ENCODE assay signal across 21 cellular contexts in the genomic region with DNA sequence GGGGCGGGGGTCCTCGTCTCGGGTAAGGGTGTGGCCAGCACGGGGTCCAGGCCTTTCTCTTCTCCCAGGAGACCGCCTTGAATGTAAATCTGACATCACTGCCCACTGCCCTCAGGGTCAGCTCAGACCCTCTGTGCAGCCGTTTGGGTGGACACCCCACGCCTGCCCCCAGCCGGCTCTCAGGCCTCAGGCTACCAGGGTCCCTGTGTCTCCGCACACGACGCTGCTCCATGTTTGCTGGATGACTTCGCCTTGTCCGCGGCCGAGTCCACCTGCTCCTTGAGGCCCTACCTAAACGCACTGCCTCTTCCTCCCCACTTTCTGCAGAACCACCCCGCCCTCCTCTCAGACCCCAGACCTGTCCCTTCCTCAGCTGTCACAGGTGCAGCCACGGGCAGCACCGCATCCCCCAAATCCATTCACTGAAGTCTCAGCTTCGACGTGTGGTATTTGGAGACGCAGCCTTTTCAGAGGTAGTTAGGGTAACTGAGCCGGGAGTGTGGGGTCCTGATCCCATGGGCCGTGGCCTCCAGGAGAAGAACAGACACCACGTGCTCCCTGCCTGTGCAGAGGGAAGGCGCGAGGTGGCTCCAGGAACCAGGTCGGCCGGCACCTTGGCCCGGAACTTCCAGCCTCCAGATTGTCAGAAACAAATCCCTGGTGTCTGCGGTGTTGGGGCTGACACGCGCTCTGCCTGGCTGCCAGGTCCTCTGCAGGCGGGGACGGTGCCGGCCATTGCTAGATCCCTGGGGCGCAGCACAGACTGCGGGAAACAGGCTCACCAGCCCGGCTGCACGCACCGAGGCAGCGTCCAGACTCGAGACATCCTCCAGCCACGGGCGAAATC.
A peak's percentile ranks its signal among the peaks of the same experiment; 100 is the strongest.
DNase-seq lines count a peak whose midpoint lies in the region; ATAC-seq and TF ChIP-seq lines count a peak whose summit lies in the region.
"Had no signal": no experiment of that assay in that cellular context is flagged by ENCODE, and none has a peak within 500 bp of the region (broad histone marks: within the 10 kb centered on the region; RNA-seq: fewer than 3 reads in every experiment).

No MANE protein-coding gene starts in this region.

- H3K36me3 Mint-ChIP-seq in nephron progenitor cell (ENCODE audit: low read depth), result no peaks in the 10 kb centered on the region
- H3K36me3 Mint-ChIP-seq: activated naive CD8-positive, alpha-beta T cell treated with anti-CD3 and anti-CD28 coated beads for 36 hours; immature natural killer cell had no signal

- no TSS peak for BruUV-seq in OCI-LY7 (replicated peaks; lab: Mats Ljungman, UMichigan)

- TF ChIP-seq CTCF in right atrium auricular region (IDR thresholded peaks at IDR 0.05) (no peak), colonic mucosa (IDR thresholded peaks at IDR 0.05) (no peak), nephron progenitor cell (IDR thresholded peaks at IDR 0.05) (no peak), OCI-LY7 (conservative IDR thresholded peaks at IDR 0.05; ENCODE audit: low read length) (no peak)

- CTCF ChIA-PET in OCI-LY7 (lab: Charles Lee; ENCODE audit: unreplicated experiment), result no interaction called here

- H3K4me3 ChIP-seq in right atrium auricular region, result no peak overlapping the region
- no peak overlapping the region for H3K4me3 ChIP-seq in colonic mucosa
- no peak overlapping the region for H3K4me3 ChIP-seq in OCI-LY7 (ENCODE audit: low read depth, low read length, poor library complexity, severe bottlenecking)
- H3K4me3 ChIP-seq: GM23338 had no signal

- DNase-seq in right atrium auricular region (ENCODE audit: low spot score), result peak; percentile 49
- no peak for DNase-seq in left cardiac atrium
- DNase-seq in colonic mucosa, result peak; percentile 15
- no peak for DNase-seq in nephron progenitor cell
- no peak for DNase-seq in ureter (ENCODE audit: low spot score)
- no peak for DNase-seq in activated naive CD4-positive, alpha-beta T cell (lab: John Stamatoyannopoulos, UW)
- DNase-seq in OCI-LY7 (ENCODE audit: low spot score), result no peak
- DNase-seq: activated naive CD8-positive, alpha-beta T cell treated with anti-CD3 and anti-CD28 coated beads for 36 hours; C1 segment of cervical spinal cord; central memory CD4-positive, alpha-beta T cell; erythroblast; foreskin keratinocyte; immature natural killer cell; NCI-H1436; NCI-H510A treated with DMSO at 0.1 percent for 48 hours; occipital lobe; RPMI8226; T-helper 9 cell had no signal

- H3K9me2 ChIP-seq in OCI-LY7 (ENCODE audit: insufficient read depth, low read length), result no peaks in the 10 kb centered on the region

- no peak overlapping the region for H3K4me2 ChIP-seq in OCI-LY7 (ENCODE audit: low read length)
- H3K4me2 ChIP-seq: GM23338 had no signal

- H3K9me3 Mint-ChIP-seq in nephron progenitor cell, result no peaks in the 10 kb centered on the region
- H3K9me3 Mint-ChIP-seq: activated naive CD8-positive, alpha-beta T cell treated with anti-CD3 and anti-CD28 coated beads for 36 hours; GM23338; IgD-negative memory B cell; immature natural killer cell had no signal

- H3K27ac Mint-ChIP-seq in nephron progenitor cell, result peak overlapping the region; percentile 89
- H3K27ac Mint-ChIP-seq: activated naive CD8-positive, alpha-beta T cell treated with anti-CD3 and anti-CD28 coated beads for 36 hours; GM23338; IgD-negative memory B cell; immature natural killer cell had no signal

- peaks cover 25% of the 10 kb centered on the region for H3K4me1 Mint-ChIP-seq in nephron progenitor cell
- H3K4me1 Mint-ChIP-seq: activated naive CD8-positive, alpha-beta T cell treated with anti-CD3 and anti-CD28 coated beads for 36 hours; immature natural killer cell had no signal

- intact Hi-C loops in left cardiac atrium (cut with DNase I), result loop anchor here (5.0 to 10.0 kb wide), 2 partner anchors 92 to 270 kb away; no protein-coding TSS in a partner anchor
- intact Hi-C loops in colonic mucosa (cut with DNase I), result loop anchor here (5.0 kb wide), 1 partner anchor 275 kb away; no protein-coding TSS in a partner anchor
- intact Hi-C loops in OCI-LY7 (cut with micrococcal nuclease; ENCODE audit: unreplicated experiment), result no loop called here

- H3K79me2 ChIP-seq in OCI-LY7 (ENCODE audit: insufficient read depth, low read depth, low read length), result no peaks in the 10 kb centered on the region

- no peaks in the 10 kb centered on the region for H4K20me1 ChIP-seq in OCI-LY7 (ENCODE audit: insufficient read depth, low read length)

- peaks cover 0 to 30% of the 10 kb centered on the region in 2 donors for H3K4me1 ChIP-seq in right atrium auricular region
- no peaks in the 10 kb centered on the region for H3K4me1 ChIP-seq in colonic mucosa
- H3K4me1 ChIP-seq in OCI-LY7 (ENCODE audit: insufficient read depth, low read length, poor library complexity, severe bottlenecking), result no peaks in the 10 kb centered on the region
- H3K4me1 ChIP-seq: foreskin keratinocyte had no signal

- H3K27ac ChIP-seq in right atrium auricular region, result no peak overlapping the region
- no peak overlapping the region for H3K27ac ChIP-seq in colonic mucosa
- H3K27ac ChIP-seq in OCI-LY7 (ENCODE audit: low read depth, low read length, poor library complexity, severe bottlenecking), result no peak overlapping the region
- H3K27ac ChIP-seq: foreskin keratinocyte had no signal

- no peaks in the 10 kb centered on the region for H3K27me3 ChIP-seq in right atrium auricular region
- peaks cover 6% of the 10 kb centered on the region for H3K27me3 ChIP-seq in colonic mucosa

- H3K4me3 Mint-ChIP-seq in nephron progenitor cell, result no peak overlapping the region
- H3K4me3 Mint-ChIP-seq: activated naive CD8-positive, alpha-beta T cell treated with anti-CD3 and anti-CD28 coated beads for 36 hours; GM23338; immature natural killer cell had no signal

- no peaks in the 10 kb centered on the region for H3K9me3 ChIP-seq in right atrium auricular region
- H3K9me3 ChIP-seq in colonic mucosa, result no peaks in the 10 kb centered on the region
- H3K9me3 ChIP-seq in OCI-LY7 (ENCODE audit: low read length), result no peaks in the 10 kb centered on the region

- peaks cover 24% of the 10 kb centered on the region for H3K27me3 Mint-ChIP-seq in nephron progenitor cell (ENCODE audit: low read depth, poor library complexity)

- no peaks in the 10 kb centered on the region for H3K36me3 ChIP-seq in right atrium auricular region
- H3K36me3 ChIP-seq in colonic mucosa, result no peaks in the 10 kb centered on the region
- H3K36me3 ChIP-seq in OCI-LY7 (ENCODE audit: insufficient read depth, low read length), result no peaks in the 10 kb centered on the region

- no peak overlapping the region for H2AFZ ChIP-seq in OCI-LY7 (ENCODE audit: low read length)
- H2AFZ ChIP-seq: GM23338 had no signal

- no peak for ATAC-seq in left cardiac atrium
- ATAC-seq in HG03571 (IDR thresholded peaks at IDR 0.05; ENCODE audit: unreplicated experiment), result no peak
- ATAC-seq: foreskin keratinocyte, GM23338 had no signal

- POLR2A ChIA-PET in OCI-LY7 (lab: Charles Lee), result no interaction called here

- H3K9ac ChIP-seq in colonic mucosa (ENCODE audit: low read depth in 2 of 2, low read length in 2 of 2), result no peak overlapping the region

Comparison
In these comparisons a context has a peak if more than half of its experiments do, and no peak if none do; other contexts are left out.
1. DNase-seq: peak in right atrium auricular region (single experiment) and colonic mucosa (single experiment); none in left cardiac atrium (single experiment), nephron progenitor cell (single experiment), ureter (single experiment), activated naive CD4-positive, alpha-beta T cell (0 of 4) and OCI-LY7 (single experiment).